In genomic region chr6:17705778-17706579, GRCh38 we compare ENCODE assay signal across 8 cellular contexts. TPM values are rescaled to one million over a fixed set of nuclear protein-coding genes. Genes with fewer than 3 reads are reported as not detected.
DNase-seq lines count a peak whose midpoint lies in the region; FAIRE-seq and TF ChIP-seq lines count a peak whose summit lies in the region.

No MANE protein-coding gene starts in this region.

- H3K27ac ChIP-seq in ascending aorta (peak overlapping the region; percentile 99 to 100), smooth muscle cell (ENCODE audit: low read depth) (peak overlapping the region; percentile 100)

- H3K36me3 ChIP-seq in ascending aorta (no peaks in the 10 kb centered on the region), iPS-15b (ENCODE audit: control insufficient read depth, insufficient read depth, low read length) (no peaks in the 10 kb centered on the region), smooth muscle cell (ENCODE audit: low read depth) (no peaks in the 10 kb centered on the region)

- no peaks in the 10 kb centered on the region for H3K27me3 ChIP-seq in ascending aorta
- H3K27me3 ChIP-seq in iPS-15b (ENCODE audit: control insufficient read depth, insufficient read depth, low read length) = no peaks in the 10 kb centered on the region
- H3K27me3 ChIP-seq in smooth muscle cell (ENCODE audit: low read depth) = no peaks in the 10 kb centered on the region

- peak overlapping the region; percentile 79 to 100 for H3K4me3 ChIP-seq in ascending aorta
- H3K4me3 ChIP-seq in iPS-15b (ENCODE audit: low read depth, low read length) = peak overlapping the region; percentile 82
- peak overlapping the region; percentile 92 for H3K4me3 ChIP-seq in smooth muscle cell

- 1% methylated on average over 39 of the region's 58 CpGs for WGBS in smooth muscle cell (ENCODE audit: low lambda C conversion rate)

- no peak overlapping the region for H2AFZ ChIP-seq in smooth muscle cell (ENCODE audit: low read depth)

- no peaks in the 10 kb centered on the region for H3F3A ChIP-seq in smooth muscle cell (ENCODE audit: low read depth)

- CTCF ChIA-PET in GM10248 (lab: Yijun Ruan, JAX) = interaction anchor here (1.4 to 3.5 kb wide), 2 partner anchors 15 to 98 kb away, joined by 7 to 13 read pairs; no protein-coding TSS in a partner anchor

- peak; percentile 86 for DNase-seq in GM10248 (ENCODE audit: extremely low spot score)
- peak; percentile 48 for DNase-seq in H4 (ENCODE audit: low spot score)
- peak; percentile 24 for DNase-seq in LoVo (ENCODE audit: low spot score)
- peak; percentile 68 to 95 (median 81) for DNase-seq in T-helper 2 cell
- DNase-seq in ascending aorta (ENCODE audit: low spot score in 2 of 2) = peak in 1 of 2 donors; percentile 82
- DNase-seq in smooth muscle cell (lab: John Stamatoyannopoulos, UW; ENCODE audit: unreplicated experiment) = peak; percentile 66
- no peak for DNase-seq in H54 (ENCODE audit: insufficient read length, low spot score)

- TF ChIP-seq CTCF in GM10248 (IDR thresholded peaks at IDR 0.05; ENCODE audit: control extremely low read depth, extremely low read depth, low read depth, missing control alignments) = peak; percentile 15
- TF ChIP-seq CTCF in ascending aorta (IDR thresholded peaks at IDR 0.05) = no peak
- TF ChIP-seq CTCF in smooth muscle cell (IDR thresholded peaks at IDR 0.05; ENCODE audit: borderline replicate concordance, insufficient read depth, poor library complexity, severe bottlenecking) = peak; percentile 3

- peak overlapping the region; percentile 98 for H3K4me2 ChIP-seq in smooth muscle cell

- intact Hi-C loops in ascending aorta (cut with DNase I) = loop anchor here (1.0 to 10.0 kb wide), 5 partner anchors 69 to 449 kb away; partner anchors contain the start of genes CAP2, FAM8A1, KDM1B and KIF13A

- peaks cover 39% of the 10 kb centered on the region for H4K20me1 ChIP-seq in smooth muscle cell (ENCODE audit: low read depth)

- POLR2A ChIA-PET in GM10248 (lab: Yijun Ruan, JAX) = no interaction called here

- peaks cover 48% of the 10 kb centered on the region for H3K79me2 ChIP-seq in smooth muscle cell (ENCODE audit: low read depth)

- H3K9ac ChIP-seq in iPS-15b (ENCODE audit: low read depth, low read length) (peak overlapping the region; percentile 91), smooth muscle cell (ENCODE audit: low read depth) (peak overlapping the region; percentile 99)

- H3K4me1 ChIP-seq in ascending aorta (peaks cover 5 to 18% of the 10 kb centered on the region in 2 donors), iPS-15b (ENCODE audit: control insufficient read depth, insufficient read depth, low read length) (peaks cover 6% of the 10 kb centered on the region), smooth muscle cell (ENCODE audit: low read depth) (peaks cover 8% of the 10 kb centered on the region)

- H3K9me3 ChIP-seq in ascending aorta (no peaks in the 10 kb centered on the region), iPS-15b (ENCODE audit: control insufficient read depth, insufficient read depth, low read length) (no peaks in the 10 kb centered on the region), smooth muscle cell (replicated peaks; ENCODE audit: low read depth) (no peaks in the 10 kb centered on the region)

- no peak; the same call in 1 of the 2 replicates for TF ChIP-seq POLR2A in H54 (IDR thresholded peaks at IDR 0.05; ENCODE audit: low read depth, low read length)

- no peak for FAIRE-seq in H54 (lab: Jason Lieb, UNC)

RNA-seq across cellular contexts. Expression of gene NUP153, which starts 0.7 kb away (rescaled TPM):
- total RNA-seq in H4 (2014; rRNA removed; shearing (Covaris generic)) = 25.3 and 37.8 TPM in 2 replicates
- total RNA-seq in ascending aorta (11.8 TPM), smooth muscle cell (36.7 and 39.4 TPM in 2 replicates)
- polyA plus RNA-seq in smooth muscle cell = 8.1 and 9.7 TPM in 2 replicates

Comparison
In these comparisons a context has a peak if more than half of its experiments do, and no peak if none do; other contexts are left out.
1. CTCF ChIP-seq: peak in GM10248 (single experiment) and smooth muscle cell (single experiment); none in ascending aorta (0 of 3).
2. Peak in every context shown above with its lines, with median percentiles within 50 percentile points of each other: H3K4me3 ChIP-seq.